7 cellular contexts compared by ENCODE assay signal in genomic region chr11:124015837-124016236, GRCh38. TPM values are rescaled to one million over a fixed set of nuclear protein-coding genes. Genes with fewer than 3 reads are reported as not detected.
"Had no signal": no experiment of that assay in that cellular context is flagged by ENCODE, and none has a peak within 500 bp of the region (broad histone marks: within the 10 kb centered on the region; RNA-seq: fewer than 3 reads in every experiment).

No MANE protein-coding gene starts in this region.

RNA-seq across cellular contexts. Expression of gene OR10G4, which starts 3.0 kb away (rescaled TPM):
- total RNA-seq: GM23248, GM23338, H1, H4, H7, HFFc6 had no signal
- polyA plus RNA-seq: GM23248, GM23338 had no signal

RNA-seq across cellular contexts. Expression of gene OR10G9, which starts 7.0 kb away (rescaled TPM):
- total RNA-seq: GM23248, GM23338, H1, H4, H7, H9, HFFc6 had no signal
- polyA plus RNA-seq: GM23248, GM23338, H1 had no signal

RNA-seq across cellular contexts. Expression of gene OR10G8, which starts 10.8 kb away (rescaled TPM):
- total RNA-seq: GM23248, GM23338, H1, H4, H7, H9, HFFc6 had no signal
- polyA plus RNA-seq: GM23248, GM23338, H1 had no signal

RNA-seq across cellular contexts. Expression of gene OR10G6, which starts 20.9 kb away (rescaled TPM):
- total RNA-seq: GM23248, GM23338, H1, H4, H7, H9, HFFc6 had no signal
- polyA plus RNA-seq: GM23248, GM23338, H1 had no signal

RNA-seq across cellular contexts. Expression of gene OR10G7, which starts 25.3 kb away (rescaled TPM):
- total RNA-seq: GM23248, GM23338, H1, H4, H7, H9, HFFc6 had no signal
- polyA plus RNA-seq: GM23248, GM23338, H1 had no signal
